In the genomic region with DNA sequence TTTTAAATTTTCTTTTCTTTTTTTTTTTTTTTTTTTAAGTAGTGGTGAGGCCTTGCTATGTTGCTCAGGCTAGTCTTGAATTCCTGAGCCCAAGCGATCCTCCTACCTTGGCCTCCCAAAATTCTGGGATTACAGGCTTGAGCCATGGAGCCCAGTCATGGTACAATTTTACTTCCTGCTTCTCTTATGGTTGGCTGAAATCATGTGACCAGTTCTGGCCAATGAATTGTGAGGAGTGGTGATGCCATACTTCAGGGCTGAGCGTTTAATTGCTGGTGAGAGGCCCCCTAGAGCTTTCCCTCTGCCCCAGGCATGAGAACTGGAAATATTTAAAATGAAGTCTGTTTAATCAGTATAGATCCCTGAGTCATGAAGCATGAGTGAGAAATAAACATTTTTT, we compare ENCODE assay signal across 12 cellular contexts. TPM values are rescaled to one million over a fixed set of nuclear protein-coding genes. Genes with fewer than 3 reads are reported as not detected.
A peak's percentile ranks its signal among the peaks of the same experiment; 100 is the strongest.
DNase-seq lines count a peak whose midpoint lies in the region; ATAC-seq and TF ChIP-seq lines count a peak whose summit lies in the region.
"Had no signal": no experiment of that assay in that cellular context is flagged by ENCODE, and none has a peak within 500 bp of the region (broad histone marks: within the 10 kb centered on the region; RNA-seq: fewer than 3 reads in every experiment).

No MANE protein-coding gene starts in this region.

- no peak for TF ChIP-seq POLR2A in gastrocnemius medialis (IDR thresholded peaks at IDR 0.05)

- no peak overlapping the region for H3K27ac ChIP-seq in gastrocnemius medialis
- H3K27ac ChIP-seq: prostate gland had no signal

- H3K4me3 ChIP-seq in Jurkat, Clone E6-1 (ENCODE audit: low read length), result no peak overlapping the region
- H3K4me3 ChIP-seq in fibroblast of pulmonary artery (replicated peaks; ENCODE audit: low read depth, low read length), result no peak overlapping the region
- H3K4me3 ChIP-seq in gastrocnemius medialis, result no peak overlapping the region
- H3K4me3 ChIP-seq: prostate gland had no signal

- peak; percentile 15 to 29 for DNase-seq in NCI-H2081 (lab: John Stamatoyannopoulos, UW)
- DNase-seq in NCI-H2081 treated with DMSO at 0.1 percent for 48 hours (lab: John Stamatoyannopoulos, UW), result no peak
- DNase-seq in Jurkat, Clone E6-1 (ENCODE audit: low read depth, low spot score), result peak; percentile 18
- peak; percentile 80 for DNase-seq in RKO (ENCODE audit: low spot score)
- DNase-seq in fibroblast of pulmonary artery (ENCODE audit: low read depth), result peak; percentile 34
- no peak for DNase-seq in globus pallidus (ENCODE audit: low spot score)
- DNase-seq in gastrocnemius medialis, result no peak
- no peak for DNase-seq in stimulated activated CD4-positive, alpha-beta T cell treated with anti-CD3 and anti-CD28 coated beads, Interleukin-2, amount 100 ng/mL, for 48 hours
- DNase-seq: activated T-cell treated with anti-CD3 and anti-CD28 coated beads for 4 hours; midbrain; stimulated activated CD4-positive, alpha-beta T cell treated with anti-CD3 and anti-CD28 coated beads, Interleukin-4, amount 100 ng/mL, for 4 hours had no signal

- TF ChIP-seq CTCF in fibroblast of pulmonary artery (IDR thresholded peaks at IDR 0.05; ENCODE audit: low read length, missing control alignments) (no peak), gastrocnemius medialis (IDR thresholded peaks at IDR 0.05 in 4 of 5, conservative IDR thresholded peaks at IDR 0.05 in 1 of 5) (no peak)

- no peaks in the 10 kb centered on the region for H3K27me3 ChIP-seq in gastrocnemius medialis

- H3K4me1 ChIP-seq in gastrocnemius medialis, result no peaks in the 10 kb centered on the region
- H3K4me1 ChIP-seq: prostate gland had no signal

- no peaks in the 10 kb centered on the region for H3K9me3 ChIP-seq in gastrocnemius medialis
- H3K9me3 ChIP-seq: prostate gland had no signal

- intact Hi-C loops in gastrocnemius medialis (cut with DNase I; ENCODE audit: low total_unique reads), result no loop called here

- H3K36me3 ChIP-seq in gastrocnemius medialis, result no peaks in the 10 kb centered on the region
- H3K36me3 ChIP-seq: prostate gland had no signal

- no peak for ATAC-seq in gastrocnemius medialis

- in situ Hi-C loops in gastrocnemius medialis (cut with MboI; ENCODE audit: low sequenced_read_pairs in 4 of 4), result loop anchor here in 1 of 4 donors (25.0 kb wide), 1 partner anchor 161 kb away; a partner anchor contains a TSS

RNA-seq across cellular contexts. Expression of a gene that starts 22.2 kb away (rescaled TPM):
- not detected for polyA plus RNA-seq in Jurkat, Clone E6-1 (2012; ENCODE audit: insufficient read depth, insufficient read length)
- 1 to 10 TPM in 2 of 4 donors, under 1 TPM in 2; 0.59 to 3.8 (median 1.2) TPM for total RNA-seq in gastrocnemius medialis

Comparison
In these comparisons a context has a peak if more than half of its experiments do, and no peak if none do; other contexts are left out.
1. DNase-seq: peak in NCI-H2081 (2 of 2), Jurkat, Clone E6-1 (single experiment), RKO (single experiment) and fibroblast of pulmonary artery (single experiment); none in NCI-H2081 treated with DMSO at 0.1 percent for 48 hours (single experiment), globus pallidus (single experiment), gastrocnemius medialis (0 of 2) and stimulated activated CD4-positive, alpha-beta T cell treated with anti-CD3 and anti-CD28 coated beads, Interleukin-2, amount 100 ng/mL, for 48 hours (0 of 2).